In the genomic region with DNA sequence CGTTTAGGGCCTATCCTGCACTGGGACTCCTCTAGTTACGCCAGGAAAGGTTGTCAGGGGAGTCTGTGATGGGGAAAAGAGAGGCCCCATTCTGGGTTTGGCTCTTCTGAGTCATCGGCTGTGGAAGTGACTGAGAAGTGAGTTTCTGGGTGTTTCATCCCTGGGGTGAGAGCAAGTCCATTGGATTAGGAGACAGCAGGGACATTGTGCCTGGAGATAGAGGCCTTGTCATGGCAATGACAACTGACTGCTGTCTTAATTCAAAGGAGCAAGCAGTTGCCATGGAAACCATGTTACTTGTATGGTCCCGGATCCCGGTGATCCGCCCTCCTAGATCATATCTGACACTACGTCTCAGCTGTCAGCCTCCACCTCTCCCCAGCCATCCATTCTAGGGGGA, we compare ENCODE assay signal across 1 cellular context.
TF ChIP-seq lines count a peak whose summit lies in the region.

No MANE protein-coding gene starts in this region.

TF ChIP-seq in GM23338, 12 proteins besides CTCF, POLR2A, EP300 and RAD21 (continued from another document):
- TF ChIP-seq, protein P1, sequence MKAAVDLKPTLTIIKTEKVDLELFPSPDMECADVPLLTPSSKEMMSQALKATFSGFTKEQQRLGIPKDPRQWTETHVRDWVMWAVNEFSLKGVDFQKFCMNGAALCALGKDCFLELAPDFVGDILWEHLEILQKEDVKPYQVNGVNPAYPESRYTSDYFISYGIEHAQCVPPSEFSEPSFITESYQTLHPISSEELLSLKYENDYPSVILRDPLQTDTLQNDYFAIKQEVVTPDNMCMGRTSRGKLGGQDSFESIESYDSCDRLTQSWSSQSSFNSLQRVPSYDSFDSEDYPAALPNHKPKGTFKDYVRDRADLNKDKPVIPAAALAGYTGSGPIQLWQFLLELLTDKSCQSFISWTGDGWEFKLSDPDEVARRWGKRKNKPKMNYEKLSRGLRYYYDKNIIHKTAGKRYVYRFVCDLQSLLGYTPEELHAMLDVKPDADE (IDR thresholded peaks at IDR 0.05), result no peak
- TF ChIP-seq EZH2phosphoT487 (IDR thresholded peaks at IDR 0.05; ENCODE audit: unreplicated experiment), result no peak
TF ChIP-seq in GM23338: peak in this region for 0.
